Comparison of ENCODE assay signal across 27 cellular contexts in genomic region chr1:4787551-4787950, GRCh38.
"Had no signal": no experiment of that assay in that cellular context is flagged by ENCODE, and none has a peak within 500 bp of the region (broad histone marks: within the 10 kb centered on the region; RNA-seq: fewer than 3 reads in every experiment).

No MANE protein-coding gene starts in this region.

- H3K9me3 Mint-ChIP-seq: mesothelial cell of epicardium; naive B cell; natural killer cell treated with Interleukin-12 subunit alpha and Interleukin-12 subunit beta and Interleukin-15 and Interleukin-18, amount 100 ng/mL, for 72 hours; neural crest cell; stimulated activated effector memory CD8-positive, alpha-beta T cell treated with anti-CD3 and anti-CD28 coated beads, Interleukin-12 subunit alpha, Interleukin-12 subunit beta, amount 100 ng/mL, for 72 hours had no signal

- H3K9ac ChIP-seq: parathyroid adenoma had no signal

- H3K36me3 ChIP-seq: colonic mucosa, esophagus muscularis mucosa, gastroesophageal sphincter, heart left ventricle, right lobe of liver, stomach, tibial artery had no signal

- H3K4me3 Mint-ChIP-seq: mesothelial cell of epicardium; naive B cell; natural killer cell treated with Interleukin-12 subunit alpha and Interleukin-12 subunit beta and Interleukin-15 and Interleukin-18, amount 100 ng/mL, for 72 hours; neural crest cell; stimulated activated effector memory CD8-positive, alpha-beta T cell treated with anti-CD3 and anti-CD28 coated beads, Interleukin-12 subunit alpha, Interleukin-12 subunit beta, amount 100 ng/mL, for 72 hours had no signal

- H3K36me3 Mint-ChIP-seq: mesothelial cell of epicardium; naive B cell; natural killer cell treated with Interleukin-12 subunit alpha and Interleukin-12 subunit beta and Interleukin-15 and Interleukin-18, amount 100 ng/mL, for 72 hours; stimulated activated effector memory CD8-positive, alpha-beta T cell treated with anti-CD3 and anti-CD28 coated beads, Interleukin-12 subunit alpha, Interleukin-12 subunit beta, amount 100 ng/mL, for 72 hours had no signal

- H3K27me3 ChIP-seq: colonic mucosa, foreskin keratinocyte, hepatocyte, right lobe of liver, stomach, testis, tibial artery had no signal

- H3K27me3 Mint-ChIP-seq: natural killer cell treated with Interleukin-12 subunit alpha and Interleukin-12 subunit beta and Interleukin-15 and Interleukin-18, amount 100 ng/mL, for 72 hours; progenitor cell of endocrine pancreas had no signal

- H3K4me3 ChIP-seq: colonic mucosa, esophagus muscularis mucosa, gastroesophageal sphincter, heart left ventricle, hepatocyte, lung, mucosa of descending colon, right lobe of liver, stomach, testis, tibial artery had no signal

- H3K27ac Mint-ChIP-seq: mesothelial cell of epicardium; natural killer cell treated with Interleukin-12 subunit alpha and Interleukin-12 subunit beta and Interleukin-15 and Interleukin-18, amount 100 ng/mL, for 72 hours; progenitor cell of endocrine pancreas; stimulated activated effector memory CD8-positive, alpha-beta T cell treated with anti-CD3 and anti-CD28 coated beads, Interleukin-12 subunit alpha, Interleukin-12 subunit beta, amount 100 ng/mL, for 72 hours had no signal

- H3K4me1 Mint-ChIP-seq: naive B cell; stimulated activated effector memory CD8-positive, alpha-beta T cell treated with anti-CD3 and anti-CD28 coated beads, Interleukin-12 subunit alpha, Interleukin-12 subunit beta, amount 100 ng/mL, for 72 hours had no signal

- H3K4me1 ChIP-seq: colonic mucosa, esophagus muscularis mucosa, foreskin keratinocyte, gastroesophageal sphincter, heart left ventricle, parathyroid adenoma, right lobe of liver, stomach, testis, tibial artery had no signal

- H3K27ac ChIP-seq: colonic mucosa, esophagus muscularis mucosa, foreskin keratinocyte, gastroesophageal sphincter, heart left ventricle, hepatocyte, parathyroid adenoma, right lobe of liver, stomach, testis, tibial artery had no signal

- ATAC-seq: foreskin keratinocyte; gastroesophageal sphincter; heart left ventricle; mucosa of descending colon; natural killer cell treated with Interleukin-12 subunit alpha and Interleukin-12 subunit beta and Interleukin-15 and Interleukin-18, amount 100 ng/mL, for 72 hours; right lobe of liver; stimulated activated effector memory CD8-positive, alpha-beta T cell treated with anti-CD3 and anti-CD28 coated beads, Interleukin-12 subunit alpha, Interleukin-12 subunit beta, amount 100 ng/mL, for 72 hours had no signal

- DNase-seq: central memory CD4-positive, alpha-beta T cell; colonic mucosa; dermis blood vessel endothelial cell; effector memory CD4-positive, alpha-beta T cell; foreskin keratinocyte; heart left ventricle; mesenchymal stem cell; mucosa of descending colon; naive B cell; small intestine; stimulated activated CD4-positive, alpha-beta T cell treated with anti-CD3 and anti-CD28 coated beads, Interleukin-2, amount 100 ng/mL, for 24 hours; stimulated activated CD4-positive, alpha-beta T cell treated with anti-CD3 and anti-CD28 coated beads, Interleukin-4, amount 100 ng/mL, for 24 hours; stimulated activated naive CD4-positive, alpha-beta T cell treated with Interleukin-2 at 50 U/mL for 16 hours; stomach; testis had no signal

- H3K79me2 ChIP-seq: hepatocyte, parathyroid adenoma had no signal

- H3K9me3 ChIP-seq: colonic mucosa, esophagus muscularis mucosa, gastroesophageal sphincter, heart left ventricle, mucosa of descending colon, right lobe of liver, stomach, testis, tibial artery had no signal

- H2AFZ ChIP-seq: hepatocyte, parathyroid adenoma had no signal

- H3K4me2 ChIP-seq: hepatocyte had no signal
